19 cellular contexts compared by ENCODE assay signal in genomic region chr5:88870280-88870679, GRCh38. TPM values are rescaled to one million over a fixed set of nuclear protein-coding genes. Genes with fewer than 3 reads are reported as not detected.
DNase-seq lines count a peak whose midpoint lies in the region; ATAC-seq, FAIRE-seq and TF ChIP-seq lines count a peak whose summit lies in the region.
"Had no signal": no experiment of that assay in that cellular context is flagged by ENCODE, and none has a peak within 500 bp of the region (broad histone marks: within the 10 kb centered on the region; RNA-seq: fewer than 3 reads in every experiment).

No MANE protein-coding gene starts in this region.

- ATAC-seq in GM18870 (IDR thresholded peaks at IDR 0.05; ENCODE audit: unreplicated experiment), result no peak
- ATAC-seq in upper lobe of left lung (ENCODE audit: low FRiP score in 2 of 2), result no peak
- ATAC-seq: HCT116, K562 had no signal

- no peak overlapping the region for H3K4me2 ChIP-seq in neural cell (ENCODE audit: low read length)

- WGBS in upper lobe of left lung, 2 donors, result 80 to 82% methylated on average over 2 of the region's 2 CpGs

- H3K36me3 ChIP-seq in neural cell (ENCODE audit: insufficient read depth, low read length) (no peaks in the 10 kb centered on the region), upper lobe of left lung (no peaks in the 10 kb centered on the region)

- no peaks in the 10 kb centered on the region for H3K79me2 ChIP-seq in neural cell (replicated peaks; ENCODE audit: insufficient read depth, low read length)

- no peaks in the 10 kb centered on the region for H3K9me2 ChIP-seq in neural cell (ENCODE audit: insufficient read depth, low read length)

- no peaks in the 10 kb centered on the region for H4K20me1 ChIP-seq in neural cell (ENCODE audit: insufficient read depth)

- no peak overlapping the region for H3K9ac ChIP-seq in neural cell (ENCODE audit: low read length)

- H3K4me3 ChIP-seq in neural cell (ENCODE audit: low read length) (no peak overlapping the region), upper lobe of left lung (no peak overlapping the region)
- H3K4me3 ChIP-seq: K562 had no signal

- no peak overlapping the region for H2AFZ ChIP-seq in neural cell (ENCODE audit: low read depth, low read length)

- TF ChIP-seq CTCF in neural cell (IDR thresholded peaks at IDR 0.05; ENCODE audit: poor library complexity, severe bottlenecking), result no peak
- TF ChIP-seq CTCF in upper lobe of left lung (IDR thresholded peaks at IDR 0.05), result no peak

- DNase-seq in DMS 273 (lab: John Stamatoyannopoulos, UW; ENCODE audit: unreplicated experiment) (peak; percentile 71), GM12891 (ENCODE audit: insufficient read length, low spot score) (no peak), SHP77 treated with DMSO at 0.1 percent for 48 hours (lab: John Stamatoyannopoulos, UW) (peak; percentile 30), DMS114 treated with DMSO at 0.1 percent for 48 hours (lab: John Stamatoyannopoulos, UW; ENCODE audit: unreplicated experiment) (no peak), upper lobe of left lung (no peak)
- DNase-seq: ACHN, GDM1, GOT3, NCI-H1048, NCI-H1436, NCI-H1930, NCI-H2171 treated with DMSO at 0.1 percent for 48 hours, NCI-H774, OCI-M1, SIG-M5 had no signal

- no peaks in the 10 kb centered on the region for H3F3A ChIP-seq in neural cell (ENCODE audit: insufficient read depth, low read length, poor library complexity, severe bottlenecking)

- no peak for TF ChIP-seq RAD21 in neural cell (conservative IDR thresholded peaks at IDR 0.05)

- H3K27me3 ChIP-seq in neural cell (ENCODE audit: insufficient read depth, low read depth, low read length) (no peaks in the 10 kb centered on the region), upper lobe of left lung (no peaks in the 10 kb centered on the region)

- no peak for FAIRE-seq in GM12891 (lab: Jason Lieb, UNC)
- FAIRE-seq: K562 had no signal

- peak; percentile 29; the same call in 1 of the 2 replicates for TF ChIP-seq POLR2A in GM12891 (IDR thresholded peaks at IDR 0.05; ENCODE audit: low read depth, low read length)
- no peak for TF ChIP-seq POLR2A in upper lobe of left lung (IDR thresholded peaks at IDR 0.05)

- H3K4me1 ChIP-seq in upper lobe of left lung, result peaks cover 0 to 12% (median 3%) of the 10 kb centered on the region in 4 donors

- TF ChIP-seq EP300 in neural cell (conservative IDR thresholded peaks at IDR 0.05; ENCODE audit: poor library complexity, severe bottlenecking) (peak; percentile 38), upper lobe of left lung (IDR thresholded peaks at IDR 0.05) (no peak)

- H3K9me3 ChIP-seq in neural cell (ENCODE audit: low read length) (no peaks in the 10 kb centered on the region), upper lobe of left lung (no peaks in the 10 kb centered on the region)

- H3K27ac ChIP-seq in neural cell (ENCODE audit: low read length), result no peak overlapping the region
- no peak overlapping the region for H3K27ac ChIP-seq in upper lobe of left lung

TF ChIP-seq in GM12891, 5 proteins besides CTCF, POLR2A, EP300 and RAD21:
- TF ChIP-seq TAF1 (IDR thresholded peaks at IDR 0.05; ENCODE audit: low read depth, low read length) (no peak), POU2F2 (IDR thresholded peaks at IDR 0.05; ENCODE audit: low read depth, low read length) (no peak), SPI1 (IDR thresholded peaks at IDR 0.05; ENCODE audit: low read depth, low read length) (no peak), PAX5 (IDR thresholded peaks at IDR 0.05; ENCODE audit: insufficient read depth, low read length, severe bottlenecking) (no peak), POLR2AphosphoS5 (IDR thresholded peaks at IDR 0.05; ENCODE audit: low read depth, low read length) (no peak; the same call in 1 of the 2 replicates)

TF ChIP-seq in neural cell, 6 proteins besides CTCF, POLR2A, EP300 and RAD21:
- TF ChIP-seq SMC3 (conservative IDR thresholded peaks at IDR 0.05; ENCODE audit: poor library complexity) (no peak), EZH2 (IDR thresholded peaks at IDR 0.05; ENCODE audit: borderline replicate concordance, insufficient read depth, low read length, poor library complexity, severe bottlenecking) (no peak), MXI1 (conservative IDR thresholded peaks at IDR 0.05; ENCODE audit: poor library complexity, severe bottlenecking) (no peak), POLR2AphosphoS5 (IDR thresholded peaks at IDR 0.05) (no peak), TAF1 (IDR thresholded peaks at IDR 0.05; ENCODE audit: low read depth) (no peak)
- TF ChIP-seq, protein P1, sequence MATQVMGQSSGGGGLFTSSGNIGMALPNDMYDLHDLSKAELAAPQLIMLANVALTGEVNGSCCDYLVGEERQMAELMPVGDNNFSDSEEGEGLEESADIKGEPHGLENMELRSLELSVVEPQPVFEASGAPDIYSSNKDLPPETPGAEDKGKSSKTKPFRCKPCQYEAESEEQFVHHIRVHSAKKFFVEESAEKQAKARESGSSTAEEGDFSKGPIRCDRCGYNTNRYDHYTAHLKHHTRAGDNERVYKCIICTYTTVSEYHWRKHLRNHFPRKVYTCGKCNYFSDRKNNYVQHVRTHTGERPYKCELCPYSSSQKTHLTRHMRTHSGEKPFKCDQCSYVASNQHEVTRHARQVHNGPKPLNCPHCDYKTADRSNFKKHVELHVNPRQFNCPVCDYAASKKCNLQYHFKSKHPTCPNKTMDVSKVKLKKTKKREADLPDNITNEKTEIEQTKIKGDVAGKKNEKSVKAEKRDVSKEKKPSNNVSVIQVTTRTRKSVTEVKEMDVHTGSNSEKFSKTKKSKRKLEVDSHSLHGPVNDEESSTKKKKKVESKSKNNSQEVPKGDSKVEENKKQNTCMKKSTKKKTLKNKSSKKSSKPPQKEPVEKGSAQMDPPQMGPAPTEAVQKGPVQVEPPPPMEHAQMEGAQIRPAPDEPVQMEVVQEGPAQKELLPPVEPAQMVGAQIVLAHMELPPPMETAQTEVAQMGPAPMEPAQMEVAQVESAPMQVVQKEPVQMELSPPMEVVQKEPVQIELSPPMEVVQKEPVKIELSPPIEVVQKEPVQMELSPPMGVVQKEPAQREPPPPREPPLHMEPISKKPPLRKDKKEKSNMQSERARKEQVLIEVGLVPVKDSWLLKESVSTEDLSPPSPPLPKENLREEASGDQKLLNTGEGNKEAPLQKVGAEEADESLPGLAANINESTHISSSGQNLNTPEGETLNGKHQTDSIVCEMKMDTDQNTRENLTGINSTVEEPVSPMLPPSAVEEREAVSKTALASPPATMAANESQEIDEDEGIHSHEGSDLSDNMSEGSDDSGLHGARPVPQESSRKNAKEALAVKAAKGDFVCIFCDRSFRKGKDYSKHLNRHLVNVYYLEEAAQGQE (IDR thresholded peaks at IDR 0.05; ENCODE audit: borderline replicate concordance), result no peak

RNA-seq across cellular contexts. Expression of gene MEF2C, which starts 12.7 kb away (rescaled TPM):
- polyA plus RNA-seq in GM12891 (2012; ENCODE audit: low read depth, missing spikeins), result 103 TPM
- polyA plus RNA-seq in neural cell, result 18.6 and 30.2 TPM in 2 replicates
- 66.8 and 67.2 TPM in 2 replicates for polyA minus RNA-seq in neural cell
- 10 to 100 TPM; 20.5 to 46.2 (median 35.8) TPM for total RNA-seq in upper lobe of left lung

Comparison
In these comparisons a context has a peak if more than half of its experiments do, and no peak if none do; other contexts are left out.
1. DNase-seq: peak in DMS 273 (single experiment) and SHP77 treated with DMSO at 0.1 percent for 48 hours (single experiment); none in GM12891 (single experiment), DMS114 treated with DMSO at 0.1 percent for 48 hours (single experiment) and upper lobe of left lung (0 of 2).